In genomic region chr10:44950326-44951225, GRCh38 we compare ENCODE assay signal across 2 cellular contexts.
A peak's percentile ranks its signal among the peaks of the same experiment; 100 is the strongest.
TF ChIP-seq lines count a peak whose summit lies in the region.

No MANE protein-coding gene starts in this region.

TF ChIP-seq in HepG2, 621 proteins besides CTCF, POLR2A, EP300 and RAD21:
- TF ChIP-seq RXRA (CRISPR knock-in tag; IDR thresholded peaks at IDR 0.05) = no peak
- TF ChIP-seq XRCC5 (optimal IDR thresholded peaks at IDR 0.05; ENCODE audit: low read length) = peak; percentile 5
- 0 out of 2 replicates have a peak, but pooled peaks have one; percentile 27 for TF ChIP-seq ZNF280B (CRISPR knock-in tag; IDR thresholded peaks at IDR 0.05; ENCODE audit: borderline replicate concordance)
- TF ChIP-seq TEAD2 (CRISPR knock-in tag; IDR thresholded peaks at IDR 0.05) = no peak
- no peak for TF ChIP-seq MAX (IDR thresholded peaks at IDR 0.05)
- no peak for TF ChIP-seq ARNT (IDR thresholded peaks at IDR 0.05)

TF ChIP-seq in SK-N-SH, 30 proteins besides CTCF, POLR2A, EP300 and RAD21:
- TF ChIP-seq GATA2 (CRISPR knock-in tag; IDR thresholded peaks at IDR 0.05) (no peak), RFX5 (IDR thresholded peaks at IDR 0.05; ENCODE audit: low read length) (no peak), JUND (IDR thresholded peaks at IDR 0.05) (no peak), RCOR1 (IDR thresholded peaks at IDR 0.05; ENCODE audit: low read length) (no peak), ELF1 (IDR thresholded peaks at IDR 0.05) (no peak), FOXM1 (IDR thresholded peaks at IDR 0.05; ENCODE audit: low read depth) (no peak), TCF12 (IDR thresholded peaks at IDR 0.05) (no peak), SMC3 (IDR thresholded peaks at IDR 0.05; ENCODE audit: low read depth, low read length) (no peak), SIN3A (IDR thresholded peaks at IDR 0.05; ENCODE audit: borderline replicate concordance, low read depth, low read length) (no peak), GABPA (IDR thresholded peaks at IDR 0.05; ENCODE audit: low read depth) (no peak), FOXJ3 (CRISPR knock-in tag; IDR thresholded peaks at IDR 0.05) (no peak), EZH2phosphoT487 (IDR thresholded peaks at IDR 0.05; ENCODE audit: borderline replicate concordance, low read depth) (no peak), REST (IDR thresholded peaks at IDR 0.05; ENCODE audit: low read depth, low read length) (no peak)
